8 cellular contexts compared by ENCODE assay signal in the genomic region with DNA sequence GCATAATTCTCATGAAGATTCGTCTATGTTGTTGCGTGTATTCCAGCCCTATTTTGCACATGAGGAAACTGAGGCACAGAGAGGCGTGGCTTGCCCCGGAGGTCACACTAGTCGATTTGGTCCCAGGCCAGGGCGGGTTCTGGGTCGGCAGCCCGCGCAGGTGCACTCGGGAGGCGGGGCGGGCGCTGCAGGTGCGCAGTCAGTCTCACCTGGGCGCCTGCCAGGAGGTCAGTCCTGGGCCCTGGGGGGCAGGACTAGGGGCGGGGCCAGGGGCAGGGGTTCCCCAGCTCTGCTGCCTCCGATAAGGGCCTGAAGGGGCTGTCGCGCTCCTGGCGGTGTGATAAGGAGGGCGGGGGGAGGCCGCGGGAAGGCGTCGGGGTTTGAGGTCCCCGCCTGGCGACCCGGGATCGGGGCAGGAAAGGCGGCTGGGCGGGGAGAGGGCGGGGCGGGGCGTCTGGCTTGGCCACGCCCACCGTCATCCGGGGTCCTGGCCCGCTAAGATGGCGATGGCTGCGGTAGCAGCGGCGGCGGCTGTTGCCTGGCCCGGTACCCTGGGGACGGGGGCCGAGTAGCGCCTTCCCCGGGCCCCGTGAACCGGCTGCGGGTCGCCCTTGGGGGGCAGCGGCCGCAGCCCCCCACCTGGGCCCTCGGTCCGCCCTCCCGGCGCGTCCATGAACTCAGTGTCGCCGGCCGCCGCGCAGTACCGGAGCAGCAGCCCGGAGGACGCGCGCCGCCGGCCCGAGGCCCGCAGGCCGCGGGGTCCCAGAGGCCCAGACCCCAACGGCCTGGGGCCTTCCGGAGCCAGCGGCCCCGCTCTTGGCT. TPM values are rescaled to one million over a fixed set of nuclear protein-coding genes. Genes with fewer than 3 reads are reported as not detected.
DNase-seq lines count a peak whose midpoint lies in the region; ATAC-seq and TF ChIP-seq lines count a peak whose summit lies in the region.

ATG4D (plus strand) TSS at position 485 of the 822 bp plus-strand sequence; CDS start at position 672, 187 bp downstream.

- CTCF ChIA-PET in SK-N-SH (lab: Yijun Ruan, JAX): interaction anchor here (0.8 to 3.1 kb wide), 6 partner anchors 8 to 37 kb away, joined by 3 to 19 read pairs (median 4); no protein-coding TSS in a partner anchor
- CTCF ChIA-PET in activated naive CD4-positive, alpha-beta T cell treated with anti-CD3 and anti-CD28 coated beads, Interleukin-2, amount 10 ng/mL, durations not matched to agents 7 days and 5 days (lab: Charles Lee): interaction anchor here (2.6 to 2.7 kb wide), 2 partner anchors 26 to 157 kb away, joined by 13 to 19 read pairs; partner anchors contain the start of genes CDKN2D and QTRT1

- H3K27me3 ChIP-seq in MM.1S (replicated peaks; ENCODE audit: insufficient read depth, low read length) (peaks cover 10% of the 10 kb centered on the region), SK-N-SH (ENCODE audit: insufficient read depth) (peaks cover 14% of the 10 kb centered on the region; the same call in 1 of the 2 replicates), testis (no peaks in the 10 kb centered on the region)

- H3K27ac Mint-ChIP-seq in activated naive CD4-positive, alpha-beta T cell treated with anti-CD3 and anti-CD28 coated beads, Interleukin-2, amount 10 ng/mL, durations not matched to agents 7 days and 5 days: peak within 1 kb of the TSS; percentile 88

- no peak for TF ChIP-seq RAD21 in SK-N-SH (IDR thresholded peaks at IDR 0.05; ENCODE audit: low read length)

- POLR2A ChIA-PET in SK-N-SH (lab: Yijun Ruan, JAX): interaction anchor here (1.0 kb wide), 1 partner anchor 23 kb away, joined by 3 read pairs; the partner anchor contains the start of gene KRI1

- TF ChIP-seq POLR2A in testis (IDR thresholded peaks at IDR 0.05): no peak

- H3K4me3 Mint-ChIP-seq in activated naive CD4-positive, alpha-beta T cell treated with anti-CD3 and anti-CD28 coated beads, Interleukin-2, amount 10 ng/mL, durations not matched to agents 7 days and 5 days: peak within 1 kb of the TSS; percentile 89

- no peak for TF ChIP-seq CTCF in MM.1S (IDR thresholded peaks at IDR 0.05; ENCODE audit: low read length)
- TF ChIP-seq CTCF in SK-N-SH (IDR thresholded peaks at IDR 0.05): no peak
- no peak for TF ChIP-seq CTCF in testis (IDR thresholded peaks at IDR 0.05)

- peak within 1 kb of the TSS; percentile 95 for H3K4me2 ChIP-seq in MM.1S (ENCODE audit: low read depth, low read length)
- H3K4me2 ChIP-seq in SK-N-SH: peak within 1 kb of the TSS; percentile 84

- no peak for TF ChIP-seq EP300 in SK-N-SH (IDR thresholded peaks at IDR 0.05; ENCODE audit: borderline replicate concordance in 1 of 2, low read depth in 1 of 2, low read length in 1 of 2)

- H3K9me3 Mint-ChIP-seq in activated naive CD4-positive, alpha-beta T cell treated with anti-CD3 and anti-CD28 coated beads, Interleukin-2, amount 10 ng/mL, durations not matched to agents 7 days and 5 days: no peaks in the 10 kb centered on the region

- H2AFZ ChIP-seq in MM.1S (ENCODE audit: low read length) (peak within 1 kb of the TSS; percentile 77), SK-N-SH (ENCODE audit: low read depth) (peak within 1 kb of the TSS; percentile 74; the same call in 1 of the 2 replicates)

- intact Hi-C loops in testis (cut with DNase I; ENCODE audit: low total_unique reads): no loop called here

- H3K4me3 ChIP-seq in MM.1S (ENCODE audit: low read length): peak within 1 kb of the TSS; percentile 97
- H3K4me3 ChIP-seq in SK-N-SH (ENCODE audit: low read depth in 2 of 2, low read length in 1 of 2): peak within 1 kb of the TSS; percentile 67 to 81
- H3K4me3 ChIP-seq in testis: peak within 1 kb of the TSS; percentile 91 to 97

- peaks cover 10% of the 10 kb centered on the region for H3K4me1 ChIP-seq in MM.1S (ENCODE audit: low read length)
- H3K4me1 ChIP-seq in SK-N-SH (ENCODE audit: control insufficient read depth in 1 of 2, insufficient read depth in 2 of 2, low read depth in 1 of 2, low read length in 1 of 2): peaks cover 0 to 7% of the 10 kb centered on the region in 2 experiments; a peak in 1 of 4 replicates
- H3K4me1 ChIP-seq in testis: peaks cover 10% of the 10 kb centered on the region

- H4K20me1 ChIP-seq in MM.1S (ENCODE audit: insufficient read depth, low read length) (no peaks in the 10 kb centered on the region), SK-N-SH (ENCODE audit: insufficient read depth) (no peaks in the 10 kb centered on the region)

- peaks cover 25% of the 10 kb centered on the region for H3K4me1 Mint-ChIP-seq in activated naive CD4-positive, alpha-beta T cell treated with anti-CD3 and anti-CD28 coated beads, Interleukin-2, amount 10 ng/mL, durations not matched to agents 7 days and 5 days

- no peaks in the 10 kb centered on the region for H3K36me3 ChIP-seq in MM.1S (replicated peaks; ENCODE audit: insufficient read depth, low read length)
- peaks cover 0 to 3% of the 10 kb centered on the region in 2 experiments for H3K36me3 ChIP-seq in SK-N-SH (replicated peaks in 1 of 2; ENCODE audit: control insufficient read depth in 1 of 2, insufficient read depth in 2 of 2, low read length in 1 of 2)
- H3K36me3 ChIP-seq in testis (ENCODE audit: low read depth, missing control alignments): no peaks in the 10 kb centered on the region

- 5% methylated on average over 20 of the region's 79 CpGs for WGBS in SK-N-SH (ENCODE audit: low lambda C conversion rate)
- 1 to 3% methylated on average over 11 to 42 of the region's 79 CpGs for WGBS in testis, 2 donors

- H3K79me2 ChIP-seq in MM.1S (ENCODE audit: low read length) (peaks cover 33% of the 10 kb centered on the region), SK-N-SH (ENCODE audit: insufficient read depth) (peaks cover 27% of the 10 kb centered on the region)

- H3K27me3 Mint-ChIP-seq in activated naive CD4-positive, alpha-beta T cell treated with anti-CD3 and anti-CD28 coated beads, Interleukin-2, amount 10 ng/mL, durations not matched to agents 7 days and 5 days: peaks cover 43% of the 10 kb centered on the region

- ATAC-seq in GM21786 (IDR thresholded peaks at IDR 0.05; ENCODE audit: unreplicated experiment): peak; percentile 53

- H3K9ac ChIP-seq in MM.1S (ENCODE audit: low read length): peak within 1 kb of the TSS; percentile 95
- H3K9ac ChIP-seq in SK-N-SH: peak within 1 kb of the TSS; percentile 94

- H3F3A ChIP-seq in MM.1S (ENCODE audit: insufficient read depth, low read length) (no peaks in the 10 kb centered on the region), SK-N-SH (replicated peaks; ENCODE audit: insufficient read depth) (peaks cover 5% of the 10 kb centered on the region)

- H3K9me3 ChIP-seq in MM.1S (replicated peaks; ENCODE audit: insufficient read depth, low read length): no peaks in the 10 kb centered on the region
- H3K9me3 ChIP-seq in SK-N-SH: no peaks in the 10 kb centered on the region
- no peaks in the 10 kb centered on the region for H3K9me3 ChIP-seq in testis

- H3K27ac ChIP-seq in MM.1S (ENCODE audit: low read length) (peak within 1 kb of the TSS; percentile 56; the same call in 1 of the 2 replicates), SK-N-SH (ENCODE audit: low read depth in 2 of 2, low read length in 1 of 2) (peak within 1 kb of the TSS in 1 of 2 experiments; percentile 53; a peak in 1 of 4 replicates), testis (peak within 1 kb of the TSS; percentile 91 to 92)

- H3K9me2 ChIP-seq in MM.1S (replicated peaks; ENCODE audit: insufficient read depth, low read length) (no peaks in the 10 kb centered on the region), SK-N-SH (no peaks in the 10 kb centered on the region)

- peak; percentile 99 for DNase-seq in D341Med (ENCODE audit: low spot score)
- peak; percentile 90 for DNase-seq in MM.1S
- peak; percentile 100 for DNase-seq in SK-N-SH
- DNase-seq in activated naive CD4-positive, alpha-beta T cell treated with anti-CD3 and anti-CD28 coated beads, Interleukin-2, amount 10 ng/mL, durations not matched to agents 7 days and 5 days: peak; percentile 87
- no peak for DNase-seq in glomerular endothelial cell (ENCODE audit: extremely low read depth, low read depth, low spot score)
- peak; percentile 63 for DNase-seq in occipital lobe (lab: John Stamatoyannopoulos, UW)
- DNase-seq in testis: peak; percentile 86

- H3K36me3 Mint-ChIP-seq in activated naive CD4-positive, alpha-beta T cell treated with anti-CD3 and anti-CD28 coated beads, Interleukin-2, amount 10 ng/mL, durations not matched to agents 7 days and 5 days: peaks cover 15% of the 10 kb centered on the region

TF ChIP-seq in SK-N-SH, 30 proteins besides CTCF, POLR2A, EP300 and RAD21 (continues in another document):
- no peak for TF ChIP-seq FOXJ3 (CRISPR knock-in tag; IDR thresholded peaks at IDR 0.05)
- no peak for TF ChIP-seq TCF12 (IDR thresholded peaks at IDR 0.05)
- no peak for TF ChIP-seq GATA2 (CRISPR knock-in tag; IDR thresholded peaks at IDR 0.05)
- TF ChIP-seq REST (IDR thresholded peaks at IDR 0.05; ENCODE audit: low read depth, low read length): no peak
- TF ChIP-seq ELF1 (IDR thresholded peaks at IDR 0.05): no peak

RNA-seq across cellular contexts. Expression of gene ATG4D, which starts in this region (rescaled TPM):
- 19.7 and 22.6 TPM in 2 replicates for polyA plus RNA-seq in SK-N-SH (2012; rRNA removed)
- polyA plus RNA-seq in SK-N-SH (2012; cell fraction: cytosol; rRNA removed): 8.8 and 15.2 TPM in 2 replicates
- polyA plus RNA-seq in SK-N-SH (2012; cell fraction: nucleus; rRNA removed): 65.8 and 70.8 TPM in 2 replicates
- 18.9 and 28.4 TPM in 2 replicates for total RNA-seq in glomerular endothelial cell
- total RNA-seq in occipital lobe: 11.7 TPM
- total RNA-seq in testis: 10 to 100 TPM; 80.5 to 97.1 TPM
- polyA plus RNA-seq in testis (ENCODE audit: insufficient read depth, low read depth, low replicate concordance): 167 TPM
